ENCODE assay signal across 9 cellular contexts in genomic region chrX:18931972-18932371, GRCh38. TPM values are rescaled to one million over a fixed set of nuclear protein-coding genes. Genes with fewer than 3 reads are reported as not detected.
DNase-seq lines count a peak whose midpoint lies in the region; ATAC-seq and TF ChIP-seq lines count a peak whose summit lies in the region.
"Had no signal": no experiment of that assay in that cellular context is flagged by ENCODE, and none has a peak within 500 bp of the region (broad histone marks: within the 10 kb centered on the region; RNA-seq: fewer than 3 reads in every experiment).

No MANE protein-coding gene starts in this region.

- no peaks in the 10 kb centered on the region for H3K9me2 ChIP-seq in OCI-LY1 (ENCODE audit: low read depth, low read length)

- H3K27ac Mint-ChIP-seq in activated naive CD4-positive, alpha-beta T cell treated with anti-CD3 and anti-CD28 coated beads for 36 hours = no peak overlapping the region
- H3K27ac Mint-ChIP-seq: natural killer cell had no signal

- H3K4me2 ChIP-seq in OCI-LY1 (ENCODE audit: low read length) = no peak overlapping the region

- H3K36me3 ChIP-seq in OCI-LY1 (ENCODE audit: insufficient read depth, low read length) (peaks cover 16% of the 10 kb centered on the region; the same call in 1 of the 2 replicates), transverse colon (no peaks in the 10 kb centered on the region)

- no peak overlapping the region for H3K4me3 ChIP-seq in OCI-LY1 (ENCODE audit: low read depth, low read length, poor library complexity, severe bottlenecking)
- H3K4me3 ChIP-seq in transverse colon = no peak overlapping the region

- H3K4me3 Mint-ChIP-seq in activated naive CD4-positive, alpha-beta T cell treated with anti-CD3 and anti-CD28 coated beads for 36 hours = no peak overlapping the region
- H3K4me3 Mint-ChIP-seq: natural killer cell had no signal

- TF ChIP-seq CTCF in OCI-LY1 (IDR thresholded peaks at IDR 0.05; ENCODE audit: low read length) (peak; percentile 50; the same call in 1 of the 2 replicates), transverse colon (IDR thresholded peaks at IDR 0.05) (peak in 3 of 5 experiments; percentile 27 to 30 (median 29))

- H3K9ac ChIP-seq in OCI-LY1 (ENCODE audit: low read length) = no peak overlapping the region

- no peaks in the 10 kb centered on the region for H3K4me1 Mint-ChIP-seq in activated naive CD4-positive, alpha-beta T cell treated with anti-CD3 and anti-CD28 coated beads for 36 hours (ENCODE audit: low read depth)
- H3K4me1 Mint-ChIP-seq: natural killer cell had no signal

- no peak for TF ChIP-seq EP300 in transverse colon (IDR thresholded peaks at IDR 0.05; ENCODE audit: low read depth)

- TF ChIP-seq POLR2A in transverse colon (IDR thresholded peaks at IDR 0.05) = no peak

- ATAC-seq in GM21723 (IDR thresholded peaks at IDR 0.05; ENCODE audit: unreplicated experiment) (no peak), GM18873 (IDR thresholded peaks at IDR 0.05; ENCODE audit: low FRiP score, unreplicated experiment) (no peak), HG02884 (IDR thresholded peaks at IDR 0.05; ENCODE audit: unreplicated experiment) (no peak)
- ATAC-seq: natural killer cell had no signal

- no peak overlapping the region for H2AFZ ChIP-seq in OCI-LY1 (ENCODE audit: low read length)

- H3K9me3 ChIP-seq in OCI-LY1 (ENCODE audit: low read length) (no peaks in the 10 kb centered on the region), transverse colon (no peaks in the 10 kb centered on the region)

- intact Hi-C loops in activated naive CD4-positive, alpha-beta T cell treated with anti-CD3 and anti-CD28 coated beads for 36 hours (cut with micrococcal nuclease) = loop anchor here (1.0 kb wide), 1 partner anchor 402 kb away; no protein-coding TSS in a partner anchor
- intact Hi-C loops in transverse colon (cut with DNase I; ENCODE audit: low total_unique reads) = no loop called here

- H3K4me1 ChIP-seq in OCI-LY1 (ENCODE audit: insufficient read depth, low read length, severe bottlenecking) = no peaks in the 10 kb centered on the region
- no peaks in the 10 kb centered on the region for H3K4me1 ChIP-seq in transverse colon

- CTCF ChIA-PET in activated naive CD4-positive, alpha-beta T cell treated with anti-CD3 and anti-CD28 coated beads for 36 hours (lab: Charles Lee) = no interaction called here

- H3K27me3 ChIP-seq in OCI-LY1 (ENCODE audit: insufficient read depth, low read length) (no peaks in the 10 kb centered on the region), transverse colon (no peaks in the 10 kb centered on the region)

- in situ Hi-C loops in transverse colon (cut with MboI; ENCODE audit: low pct_ligation_motif_present in 1 of 4, low pct_unique_long_range_greater_than_20kb in 1 of 4, low sequenced_read_pairs in 3 of 4) = loop anchor here in 1 of 4 donors (25.0 kb wide), 1 partner anchor 380 kb away; no protein-coding TSS in a partner anchor

- no peaks in the 10 kb centered on the region for H3F3A ChIP-seq in OCI-LY1 (ENCODE audit: insufficient read depth, low read length)

- peak; percentile 7 for DNase-seq in activated naive CD4-positive, alpha-beta T cell treated with anti-CD3 and anti-CD28 coated beads for 36 hours
- no peak for DNase-seq in activated naive CD4-positive, alpha-beta T cell treated with anti-CD3 and anti-CD28 coated beads, Interleukin-2, amount 50 U/mL, for 16 hours
- DNase-seq in fibroblast of peridontal ligament (ENCODE audit: extremely low read depth) (peak; percentile 21), transverse colon (no peak)
- DNase-seq: natural killer cell had no signal

- H3K9me3 Mint-ChIP-seq in activated naive CD4-positive, alpha-beta T cell treated with anti-CD3 and anti-CD28 coated beads for 36 hours = no peaks in the 10 kb centered on the region
- H3K9me3 Mint-ChIP-seq: natural killer cell had no signal

- H4K20me1 ChIP-seq in OCI-LY1 (ENCODE audit: insufficient read depth, low read length) = no peaks in the 10 kb centered on the region

- peaks cover 1% of the 10 kb centered on the region for H3K36me3 Mint-ChIP-seq in activated naive CD4-positive, alpha-beta T cell treated with anti-CD3 and anti-CD28 coated beads for 36 hours (ENCODE audit: low read depth)
- H3K36me3 Mint-ChIP-seq: natural killer cell had no signal

- H3K27me3 Mint-ChIP-seq in activated naive CD4-positive, alpha-beta T cell treated with anti-CD3 and anti-CD28 coated beads for 36 hours (ENCODE audit: low read depth) = no peaks in the 10 kb centered on the region

- WGBS in transverse colon (ENCODE audit: low coverage in 1 of 2), 2 donors = 58% methylated on average over 9 of the region's 9 CpGs; no CpG with 5 or more reads in 1 of the 2 donors

- H3K27ac ChIP-seq in OCI-LY1 (ENCODE audit: low read depth, low read length, poor library complexity, severe bottlenecking) (no peak overlapping the region), transverse colon (no peak overlapping the region)

- H3K79me2 ChIP-seq in OCI-LY1 (ENCODE audit: insufficient read depth, low read length) = no peaks in the 10 kb centered on the region

RNA-seq across cellular contexts. Expression of gene PHKA2, which starts 51.9 kb away (rescaled TPM):
- total RNA-seq in activated naive CD4-positive, alpha-beta T cell treated with anti-CD3 and anti-CD28 coated beads for 36 hours = 10 to 100 TPM; 19.8 to 20.7 TPM
- 10 to 100 TPM; 23.8 to 46.4 (median 30.4) TPM for total RNA-seq in transverse colon

Comparison
In these comparisons a context has a peak if more than half of its experiments do, and no peak if none do; other contexts are left out.
1. DNase-seq: peak in activated naive CD4-positive, alpha-beta T cell treated with anti-CD3 and anti-CD28 coated beads for 36 hours (single experiment) and fibroblast of peridontal ligament (single experiment); none in activated naive CD4-positive, alpha-beta T cell treated with anti-CD3 and anti-CD28 coated beads, Interleukin-2, amount 50 U/mL, for 16 hours (single experiment) and transverse colon (single experiment).